Comparison of ENCODE assay signal across 1 cellular context in genomic region chr4:763922-764321, GRCh38.
TF ChIP-seq lines count a peak whose summit lies in the region.

No MANE protein-coding gene starts in this region.

TF ChIP-seq in SK-N-SH treated with all-trans-retinoic acid at 6 μM for 48 hours, 23 proteins besides CTCF, POLR2A, EP300 and RAD21 (continued from another document):
- TF ChIP-seq POU6F1 (CRISPR knock-in tag; IDR thresholded peaks at IDR 0.05; ENCODE audit: borderline replicate concordance, low read depth) (no peak), CSRNP3 (CRISPR knock-in tag; IDR thresholded peaks at IDR 0.05) (no peak), OSR1 (CRISPR knock-in tag; IDR thresholded peaks at IDR 0.05) (no peak)
